1 cellular context compared by ENCODE assay signal in genomic region chr6:157025459-157025858, GRCh38.
TF ChIP-seq lines count a peak whose summit lies in the region.

No MANE protein-coding gene starts in this region.

TF ChIP-seq in HEK293, 187 proteins besides CTCF, POLR2A, EP300 and RAD21 (continued from another document):
- TF ChIP-seq PRDM10 (tag by site-specific recombination; IDR thresholded peaks at IDR 0.05) (no peak), ZNF670 (tag by site-specific recombination; IDR thresholded peaks at IDR 0.05; ENCODE audit: low read depth) (no peak), ZNF692 (tag by site-specific recombination; IDR thresholded peaks at IDR 0.05) (no peak), HOXA7 (CRISPR knock-in tag; IDR thresholded peaks at IDR 0.05; ENCODE audit: borderline replicate concordance) (no peak), ZNF10 (tag by site-specific recombination; IDR thresholded peaks at IDR 0.05) (peak; percentile 87), RBAK (tag by site-specific recombination; IDR thresholded peaks at IDR 0.05) (no peak), ZNF157 (tag by site-specific recombination; IDR thresholded peaks at IDR 0.05) (no peak), ZNF24 (tag by site-specific recombination; IDR thresholded peaks at IDR 0.05) (no peak), ZNF292 (tag by site-specific recombination; IDR thresholded peaks at IDR 0.05; ENCODE audit: borderline replicate concordance, low read depth) (no peak), ZNF707 (tag by site-specific recombination; IDR thresholded peaks at IDR 0.05) (no peak), ZNF510 (tag by site-specific recombination; IDR thresholded peaks at IDR 0.05; ENCODE audit: insufficient replicate concordance) (no peak), SP7 (tag by site-specific recombination; IDR thresholded peaks at IDR 0.05) (no peak), ZNF529 (tag by site-specific recombination; IDR thresholded peaks at IDR 0.05; ENCODE audit: insufficient replicate concordance) (no peak), GLIS2 (tag by site-specific recombination; IDR thresholded peaks at IDR 0.05) (no peak), ZBTB20 (tag by site-specific recombination; IDR thresholded peaks at IDR 0.05) (no peak), ZFP37 (tag by site-specific recombination; IDR thresholded peaks at IDR 0.05) (no peak), ZNF324 (tag by site-specific recombination; IDR thresholded peaks at IDR 0.05) (no peak), ZFP69B (tag by site-specific recombination; IDR thresholded peaks at IDR 0.05) (no peak), OSR2 (tag by site-specific recombination; IDR thresholded peaks at IDR 0.05) (no peak), GLIS1 (tag by site-specific recombination; IDR thresholded peaks at IDR 0.05) (no peak), ZNF785 (tag by site-specific recombination; IDR thresholded peaks at IDR 0.05) (no peak), ZNF48 (tag by site-specific recombination; IDR thresholded peaks at IDR 0.05) (no peak), ZNF623 (tag by site-specific recombination; IDR thresholded peaks at IDR 0.05) (no peak), ZNF211 (tag by site-specific recombination; IDR thresholded peaks at IDR 0.05; ENCODE audit: low read depth) (no peak), ZNF518A (tag by site-specific recombination; conservative IDR thresholded peaks at IDR 0.05; ENCODE audit: low read depth) (no peak), ZBTB1 (tag by site-specific recombination; IDR thresholded peaks at IDR 0.05) (no peak), ZNF629 (tag by site-specific recombination; IDR thresholded peaks at IDR 0.05) (no peak), ZNF423 (tag by site-specific recombination; IDR thresholded peaks at IDR 0.05) (no peak), ZNF433 (tag by site-specific recombination; IDR thresholded peaks at IDR 0.05; ENCODE audit: low read depth) (no peak), ZNF335 (tag by site-specific recombination; conservative IDR thresholded peaks at IDR 0.05) (no peak), ZNF843 (tag by site-specific recombination; IDR thresholded peaks at IDR 0.05) (no peak), ZNF654 (tag by site-specific recombination; IDR thresholded peaks at IDR 0.05; ENCODE audit: low read depth) (no peak), MZF1 (tag by site-specific recombination; IDR thresholded peaks at IDR 0.05; ENCODE audit: borderline replicate concordance) (no peak)
